Comparison of ENCODE assay signal across 9 cellular contexts in the genomic region with DNA sequence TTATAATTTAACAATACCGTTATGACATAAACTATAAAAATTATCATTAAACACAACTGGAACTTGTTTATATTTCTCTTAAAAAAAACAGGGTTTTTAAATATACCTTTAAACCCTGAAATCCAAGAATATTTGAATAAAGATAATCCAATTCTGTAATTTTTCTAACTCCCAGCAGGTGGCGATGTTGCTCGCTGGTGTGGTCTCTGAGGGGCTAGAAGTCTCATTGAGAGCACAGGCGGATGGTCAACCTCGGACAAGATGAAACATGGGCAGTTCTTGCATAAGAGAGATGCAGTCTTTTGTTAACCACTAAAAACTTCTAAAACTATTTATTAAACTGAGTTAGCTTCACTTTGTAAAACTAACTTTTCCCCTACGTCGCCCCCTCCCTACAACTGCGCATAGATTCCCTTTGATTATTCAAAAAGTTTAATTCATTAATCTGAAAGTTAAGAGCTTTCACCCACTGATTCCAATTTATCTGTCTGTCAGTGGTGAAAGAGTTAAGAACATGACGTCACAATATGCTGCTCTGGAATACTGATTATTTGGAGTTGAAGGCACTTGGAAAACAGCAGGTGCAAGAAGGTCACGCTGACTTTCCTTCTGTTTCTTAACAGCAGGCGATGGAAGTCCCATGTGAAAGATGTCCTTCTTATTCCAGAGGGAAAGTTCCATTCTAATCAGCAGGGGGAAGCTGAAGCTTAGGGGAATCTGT. TPM values are rescaled to one million over a fixed set of nuclear protein-coding genes. Genes with fewer than 3 reads are reported as not detected.
DNase-seq lines count a peak whose midpoint lies in the region; ATAC-seq, FAIRE-seq and TF ChIP-seq lines count a peak whose summit lies in the region.
"Had no signal": no experiment of that assay in that cellular context is flagged by ENCODE, and none has a peak within 500 bp of the region (broad histone marks: within the 10 kb centered on the region; RNA-seq: fewer than 3 reads in every experiment).

No MANE protein-coding gene starts in this region.

- CTCF ChIA-PET in PC-3 (lab: Charles Lee): interaction anchor here (0.6 kb wide), 1 partner anchor 158 kb away, joined by 4 read pairs; no protein-coding TSS in a partner anchor

- 0 out of 2 replicates have a peak overlapping the region, but pooled peaks have one; percentile 13 for H3K4me2 ChIP-seq in PC-3 (ENCODE audit: low read length)
- peak overlapping the region; percentile 13 for H3K4me2 ChIP-seq in astrocyte (ENCODE audit: low read length)

- ATAC-seq in HG03354 (IDR thresholded peaks at IDR 0.05; ENCODE audit: poor library complexity, severe bottlenecking, unreplicated experiment) (peak; percentile 51), PC-3 (no peak), right cardiac atrium (peak; percentile 71 to 84), T-helper 17 cell (no peak)
- ATAC-seq in activated T-helper 17 cell treated with anti-CD3 and anti-CD28 coated beads, Interleukin-2, amount 50 U/mL, for 72 hours (replicated peaks): no peak

- H3K4me3 Mint-ChIP-seq in astrocyte (ENCODE audit: unreplicated experiment): no peak overlapping the region
- H3K4me3 Mint-ChIP-seq in T-helper 17 cell: no peak overlapping the region
- H3K4me3 Mint-ChIP-seq in activated T-helper 17 cell treated with anti-CD3 and anti-CD28 coated beads, Interleukin-2, amount 50 U/mL, for 72 hours: no peak overlapping the region
- H3K4me3 Mint-ChIP-seq: stimulated activated naive CD8-positive, alpha-beta T cell treated with anti-CD3 and anti-CD28 coated beads, Interleukin-15, Interleukin-2, amounts not matched to agents 100 ng/mL and 50 ng/mL, for 24 hours had no signal

- WGBS in right cardiac atrium: 35% methylated on average over 11 of the region's 11 CpGs

- H3K4me3 ChIP-seq in PC-3 (ENCODE audit: low read length) (no peak overlapping the region), astrocyte (ENCODE audit: insufficient read depth, low read depth, low read length) (no peak overlapping the region), right cardiac atrium (ENCODE audit: low read length) (no peak overlapping the region)

- BruUV-seq in PC-3 (replicated peaks; lab: Mats Ljungman, UMichigan): no TSS peak

- H3K27me3 ChIP-seq in PC-3 (ENCODE audit: low read length) (no peaks in the 10 kb centered on the region), astrocyte (ENCODE audit: insufficient read depth, low read length) (no peaks in the 10 kb centered on the region), right cardiac atrium (ENCODE audit: control insufficient read depth, insufficient read depth) (no peaks in the 10 kb centered on the region)

- POLR2A ChIA-PET in PC-3 (lab: Charles Lee; ENCODE audit: unreplicated experiment): no interaction called here

- intact Hi-C loops in PC-3 (cut with micrococcal nuclease) (loop anchor here (1.0 to 10.0 kb wide), 3 partner anchors 160 to 295 kb away; a partner anchor contains a TSS), right cardiac atrium (cut with DNase I) (loop anchor here (2.0 to 10.0 kb wide), 6 partner anchors 158 to 305 kb away; a partner anchor contains a TSS)

- no peak overlapping the region for H3K27ac ChIP-seq in PC-3 (ENCODE audit: low read length)
- no peak overlapping the region for H3K27ac ChIP-seq in astrocyte (ENCODE audit: low read depth, low read length)
- no peak overlapping the region for H3K27ac ChIP-seq in right cardiac atrium (ENCODE audit: low read length)

- no peak overlapping the region for H2AFZ ChIP-seq in PC-3 (ENCODE audit: low read length)
- H2AFZ ChIP-seq in astrocyte (ENCODE audit: low read depth, low read length): no peak overlapping the region

- H4K20me1 ChIP-seq in PC-3 (ENCODE audit: low read length) (no peaks in the 10 kb centered on the region), astrocyte (ENCODE audit: insufficient read depth, low read length) (no peaks in the 10 kb centered on the region)

- in situ Hi-C loops in Caki2 (cut with HindIII; ENCODE audit: low pct_unique_long_range_greater_than_20kb, low sequenced_read_pairs): no loop called here

- no peak for FAIRE-seq in astrocyte (lab: Jason Lieb, UNC)

- peaks cover 4% of the 10 kb centered on the region for H3K9me3 Mint-ChIP-seq in astrocyte (ENCODE audit: unreplicated experiment)
- no peaks in the 10 kb centered on the region for H3K9me3 Mint-ChIP-seq in activated T-helper 17 cell treated with anti-CD3 and anti-CD28 coated beads, Interleukin-2, amount 50 U/mL, for 72 hours
- H3K9me3 Mint-ChIP-seq: stimulated activated naive CD8-positive, alpha-beta T cell treated with anti-CD3 and anti-CD28 coated beads, Interleukin-15, Interleukin-2, amounts not matched to agents 100 ng/mL and 50 ng/mL, for 24 hours had no signal

- no peaks in the 10 kb centered on the region for H3F3A ChIP-seq in PC-3 (ENCODE audit: low read length, unreplicated experiment)

- DNase-seq in Caki2 (ENCODE audit: low read depth) (peak; percentile 14), PC-3 (peak; percentile 53), astrocyte (ENCODE audit: low read depth) (peak; percentile 39), right cardiac atrium (peak; percentile 61 to 71 (median 65)), retina (peak; percentile 73), T-helper 17 cell (no peak)

- H3K4me1 ChIP-seq in PC-3 (ENCODE audit: insufficient read depth, low read length) (no peaks in the 10 kb centered on the region), astrocyte (ENCODE audit: insufficient read depth, low read length) (no peaks in the 10 kb centered on the region), right cardiac atrium (ENCODE audit: control insufficient read depth, insufficient read depth, low read length) (no peaks in the 10 kb centered on the region)

- H3K4me1 Mint-ChIP-seq in astrocyte (ENCODE audit: low read depth, unreplicated experiment) (no peaks in the 10 kb centered on the region), T-helper 17 cell (peaks cover 2% of the 10 kb centered on the region)
- no peaks in the 10 kb centered on the region for H3K4me1 Mint-ChIP-seq in activated T-helper 17 cell treated with anti-CD3 and anti-CD28 coated beads, Interleukin-2, amount 50 U/mL, for 72 hours

- no peaks in the 10 kb centered on the region for H3K27me3 Mint-ChIP-seq in astrocyte (ENCODE audit: low read depth, unreplicated experiment)
- peaks cover 14% of the 10 kb centered on the region for H3K27me3 Mint-ChIP-seq in T-helper 17 cell
- H3K27me3 Mint-ChIP-seq in activated T-helper 17 cell treated with anti-CD3 and anti-CD28 coated beads, Interleukin-2, amount 50 U/mL, for 72 hours: peaks cover 3% of the 10 kb centered on the region

- H3K9ac ChIP-seq in PC-3 (ENCODE audit: low read length) (no peak overlapping the region), astrocyte (ENCODE audit: low read length) (no peak overlapping the region)

- H3K79me2 ChIP-seq in PC-3 (ENCODE audit: low read length) (no peaks in the 10 kb centered on the region), astrocyte (ENCODE audit: insufficient read depth, low read length) (no peaks in the 10 kb centered on the region)

- H3K9me2 ChIP-seq in PC-3 (replicated peaks; ENCODE audit: low read length): no peaks in the 10 kb centered on the region

- H3K27ac Mint-ChIP-seq in astrocyte (ENCODE audit: unreplicated experiment) (peak overlapping the region; percentile 22), T-helper 17 cell (no peak overlapping the region)
- H3K27ac Mint-ChIP-seq in activated T-helper 17 cell treated with anti-CD3 and anti-CD28 coated beads, Interleukin-2, amount 50 U/mL, for 72 hours: no peak overlapping the region
- H3K27ac Mint-ChIP-seq: stimulated activated naive CD8-positive, alpha-beta T cell treated with anti-CD3 and anti-CD28 coated beads, Interleukin-15, Interleukin-2, amounts not matched to agents 100 ng/mL and 50 ng/mL, for 24 hours had no signal

- H3K36me3 ChIP-seq in PC-3 (ENCODE audit: low read depth, low read length): no peaks in the 10 kb centered on the region
- H3K36me3 ChIP-seq in astrocyte (ENCODE audit: insufficient read depth, low read length): no peaks in the 10 kb centered on the region

- H3K36me3 Mint-ChIP-seq in astrocyte (ENCODE audit: low read depth, unreplicated experiment) (no peaks in the 10 kb centered on the region), T-helper 17 cell (ENCODE audit: low read depth) (no peaks in the 10 kb centered on the region)
- H3K36me3 Mint-ChIP-seq in activated T-helper 17 cell treated with anti-CD3 and anti-CD28 coated beads, Interleukin-2, amount 50 U/mL, for 72 hours (ENCODE audit: low read depth): no peaks in the 10 kb centered on the region

- TF ChIP-seq CTCF in PC-3 (conservative IDR thresholded peaks at IDR 0.05; ENCODE audit: low read depth, low read length): peak; percentile 80
- TF ChIP-seq CTCF in astrocyte (IDR thresholded peaks at IDR 0.05; ENCODE audit: insufficient read depth, low read depth, low read length): peak; percentile 76

- H3K9me3 ChIP-seq in PC-3 (ENCODE audit: low read length) (no peaks in the 10 kb centered on the region), astrocyte (ENCODE audit: insufficient read depth, low read depth, low read length) (no peaks in the 10 kb centered on the region), right cardiac atrium (ENCODE audit: control insufficient read depth, low read length) (no peaks in the 10 kb centered on the region), T-helper 17 cell (ENCODE audit: control insufficient read depth, low read length, poor library complexity, severe bottlenecking) (no peaks in the 10 kb centered on the region)

RNA-seq across cellular contexts. Expression of a gene that starts 29.5 kb away (rescaled TPM):
- total RNA-seq in Caki2 (2014; rRNA removed; shearing (Covaris generic); ENCODE audit: low replicate concordance): not detected in 2 replicates
- total RNA-seq in PC-3 (2014; rRNA removed): not detected in 2 replicates
- 0.10 and 0.11 TPM in 2 replicates for total RNA-seq in astrocyte
- not detected for total RNA-seq in right cardiac atrium
- not detected for polyA plus RNA-seq in right cardiac atrium
- not detected for total RNA-seq in T-helper 17 cell
- not detected for total RNA-seq in activated T-helper 17 cell treated with anti-CD3 and anti-CD28 coated beads, Interleukin-2, amount 50 U/mL, for 72 hours

Comparison
In these comparisons a context has a peak if more than half of its experiments do, and no peak if none do; other contexts are left out.
1. DNase-seq: peak in Caki2 (single experiment), PC-3 (single experiment), astrocyte (single experiment), right cardiac atrium (3 of 3) and retina (single experiment); none in T-helper 17 cell (0 of 3).
2. ATAC-seq: peak in HG03354 (single experiment) and right cardiac atrium (2 of 2); none in PC-3 (single experiment), T-helper 17 cell (single experiment) and activated T-helper 17 cell treated with anti-CD3 and anti-CD28 coated beads, Interleukin-2, amount 50 U/mL, for 72 hours (single experiment).